24 cellular contexts compared by ENCODE assay signal in genomic region chr22:43333156-43333555, GRCh38.
"Had no signal": no experiment of that assay in that cellular context is flagged by ENCODE, and none has a peak within 500 bp of the region (broad histone marks: within the 10 kb centered on the region; RNA-seq: fewer than 3 reads in every experiment).

No MANE protein-coding gene starts in this region.

- H3K9ac ChIP-seq: neural progenitor cell, parathyroid adenoma had no signal

- H3K27me3 ChIP-seq: neural progenitor cell, ovary, right lobe of liver, sigmoid colon, thyroid gland, tibial nerve, upper lobe of left lung, vagina had no signal

- ATAC-seq: natural killer cell; psoas muscle; right cardiac atrium; right lobe of liver; stimulated activated effector memory CD8-positive, alpha-beta T cell treated with anti-CD3 and anti-CD28 coated beads, Interleukin-12 subunit alpha, Interleukin-12 subunit beta, amount 100 ng/mL, for 72 hours; stimulated activated naive B cell treated with anti-CD40 and anti-IgM and Interleukin-4, amounts not matched to agents 10 μg/mL and 1 μg/mL and 100 μg/mL, for 72 hours had no signal

- H3K9me3 ChIP-seq: ovary, psoas muscle, right lobe of liver, sigmoid colon, stomach, thoracic aorta, thyroid gland, tibial nerve, upper lobe of left lung, vagina had no signal

- H3K36me3 ChIP-seq: neural progenitor cell, ovary, right lobe of liver, sigmoid colon, stomach, thyroid gland, upper lobe of left lung, vagina had no signal

- H3K27ac ChIP-seq: neural progenitor cell, ovary, parathyroid adenoma, psoas muscle, right lobe of liver, sigmoid colon, stomach, thoracic aorta, thyroid gland, tibial nerve, upper lobe of left lung, vagina had no signal

- H3K4me1 ChIP-seq: parathyroid adenoma, psoas muscle, right lobe of liver, thyroid gland, vagina had no signal

- DNase-seq: natural killer cell; occipital lobe; ovary; psoas muscle; right cardiac atrium; right lobe of liver; sigmoid colon; small intestine; stimulated activated CD4-positive, alpha-beta T cell treated with anti-CD3 and anti-CD28 coated beads, Interleukin-15, amount 100 ng/mL, for 24 hours; stimulated activated CD4-positive, alpha-beta T cell treated with anti-CD3 and anti-CD28 coated beads, Interleukin-2, amount 100 ng/mL, for 24 hours; stimulated activated CD4-positive, alpha-beta T cell treated with anti-CD3 and anti-CD28 coated beads, Interleukin-2, amount 100 ng/mL, for 48 hours; stimulated activated CD4-positive, alpha-beta T cell treated with anti-CD3 and anti-CD28 coated beads, Interleukin-4, amount 100 ng/mL, for 24 hours; stimulated activated naive B cell treated with anti-CD40 and anti-IgM and Interleukin-4, amounts not matched to agents 10 μg/mL and 1 μg/mL and 100 μg/mL, for 72 hours; stimulated activated naive CD4-positive, alpha-beta T cell treated with Interleukin-2 at 50 U/mL for 16 hours; stomach; thyroid gland; trophoblast cell; upper lobe of left lung had no signal

- H2AFZ ChIP-seq: neural progenitor cell, parathyroid adenoma had no signal

- H3K4me2 ChIP-seq: neural progenitor cell had no signal

- H3K79me2 ChIP-seq: parathyroid adenoma had no signal

- H3K4me3 ChIP-seq: neural progenitor cell, ovary, psoas muscle, right lobe of liver, sigmoid colon, stomach, thoracic aorta, thyroid gland, tibial nerve, upper lobe of left lung, vagina had no signal
